In genomic region chr13:39784347-39784746, GRCh38 we compare ENCODE assay signal across 1 cellular context.
TF ChIP-seq lines count a peak whose summit lies in the region.

No MANE protein-coding gene starts in this region.

TF ChIP-seq in IMR-90, 13 proteins besides CTCF, POLR2A, EP300 and RAD21 (continued from another document):
- no peak for TF ChIP-seq ELK1 (IDR thresholded peaks at IDR 0.05; ENCODE audit: borderline replicate concordance, low read depth, low read length)
- TF ChIP-seq MAZ (IDR thresholded peaks at IDR 0.05; ENCODE audit: borderline replicate concordance, low read depth, low read length), result no peak
- no peak for TF ChIP-seq CEBPB (IDR thresholded peaks at IDR 0.05; ENCODE audit: low read depth, low read length)
- TF ChIP-seq FOS (IDR thresholded peaks at IDR 0.05; ENCODE audit: low read depth, low read length), result no peak
- TF ChIP-seq RCOR1 (IDR thresholded peaks at IDR 0.05; ENCODE audit: insufficient replicate concordance, low read length), result no peak
- TF ChIP-seq CHD1 (IDR thresholded peaks at IDR 0.05; ENCODE audit: low read depth, low read length), result no peak
- no peak for TF ChIP-seq MXI1 (IDR thresholded peaks at IDR 0.05; ENCODE audit: borderline replicate concordance, low read depth, low read length)
- TF ChIP-seq SMC3 (IDR thresholded peaks at IDR 0.05; ENCODE audit: low read depth, low read length), result no peak
- no peak for TF ChIP-seq RFX5 (IDR thresholded peaks at IDR 0.05; ENCODE audit: low read depth, low read length)
- TF ChIP-seq MAFK (IDR thresholded peaks at IDR 0.05; ENCODE audit: low read depth, low read length), result no peak
- no peak for TF ChIP-seq USF2 (IDR thresholded peaks at IDR 0.05; ENCODE audit: low read depth, low read length)
